Comparison of ENCODE assay signal across 20 cellular contexts in the genomic region with DNA sequence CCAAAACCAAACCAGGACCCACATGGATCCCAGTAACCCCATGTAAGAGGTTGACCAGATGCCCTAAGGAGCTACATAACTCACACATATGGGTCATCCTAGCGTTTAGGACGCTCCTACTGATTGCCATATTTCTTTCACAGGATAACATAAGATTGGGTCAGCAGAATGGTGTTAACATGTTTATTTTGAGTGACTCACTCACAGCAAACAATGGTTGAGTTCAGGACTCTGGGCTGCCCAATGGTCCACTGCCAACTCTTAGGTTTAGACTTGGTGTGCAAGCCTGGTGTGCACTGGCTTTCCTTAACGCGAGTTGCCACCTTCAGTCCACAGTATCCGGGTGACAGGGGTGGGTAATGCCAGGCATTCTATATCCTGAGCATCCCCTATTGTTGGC.
DNase-seq lines count a peak whose midpoint lies in the region; ATAC-seq and TF ChIP-seq lines count a peak whose summit lies in the region.
"Had no signal": no experiment of that assay in that cellular context is flagged by ENCODE, and none has a peak within 500 bp of the region (broad histone marks: within the 10 kb centered on the region; RNA-seq: fewer than 3 reads in every experiment).

No MANE protein-coding gene starts in this region.

- peaks cover 2 to 17% (median 12%) of the 10 kb centered on the region in 5 donors for H3K4me1 ChIP-seq in subcutaneous abdominal adipose tissue (ENCODE audit: control insufficient read depth in 5 of 5, insufficient read depth in 5 of 5, low read length in 5 of 5)
- H3K4me1 ChIP-seq: Peyer's patch, SJSA1 had no signal

- H3K4me3 ChIP-seq in MG63 (no peak overlapping the region), fibroblast of mammary gland (ENCODE audit: control insufficient read depth, low read depth, low read length) (no peak overlapping the region), subcutaneous abdominal adipose tissue (ENCODE audit: low read depth in 1 of 5, low read length in 5 of 5) (no peak overlapping the region)
- H3K4me3 ChIP-seq: GM12878, Peyer's patch, SJSA1 had no signal

- no peak overlapping the region for H3K9ac ChIP-seq in subcutaneous abdominal adipose tissue (ENCODE audit: low read length in 5 of 5)

- H3K9me3 ChIP-seq in MG63 = no peaks in the 10 kb centered on the region
- no peaks in the 10 kb centered on the region for H3K9me3 ChIP-seq in subcutaneous abdominal adipose tissue (ENCODE audit: control insufficient read depth in 5 of 5, low read length in 5 of 5)
- H3K9me3 ChIP-seq: Peyer's patch, SJSA1 had no signal

- H3K36me3 ChIP-seq in MG63 = no peaks in the 10 kb centered on the region
- peaks cover 0 to 8% (median 0%) of the 10 kb centered on the region in 5 donors for H3K36me3 ChIP-seq in subcutaneous abdominal adipose tissue (ENCODE audit: control insufficient read depth in 5 of 5, insufficient read depth in 5 of 5, low read length in 5 of 5)
- H3K36me3 ChIP-seq: Peyer's patch, SJSA1 had no signal

- peak overlapping the region; percentile 73 for H3K27ac ChIP-seq in subcutaneous abdominal adipose tissue (ENCODE audit: low read depth, low read length)
- H3K27ac ChIP-seq: Peyer's patch, SJSA1 had no signal

- DNase-seq in DMS53 treated with DMSO at 0.1 percent for 48 hours (lab: John Stamatoyannopoulos, UW; ENCODE audit: unreplicated experiment) = peak; percentile 52
- peak; percentile 35 for DNase-seq in MG63
- peak; percentile 55 for DNase-seq in fibroblast of mammary gland (ENCODE audit: low read depth)
- no peak for DNase-seq in NCI-H2227 (lab: John Stamatoyannopoulos, UW; ENCODE audit: unreplicated experiment)
- no peak for DNase-seq in NOMO-1 treated with dmso at 0.1 percent for 144 hours (lab: John Stamatoyannopoulos, UW; ENCODE audit: unreplicated experiment)
- DNase-seq: DND-41; NCI-H1092; NCI-H1436 treated with DMSO at 0.1 percent for 48 hours; NCI-H1930; NCI-H226; NCI-H524; NCI-H774; NK-92 treated with Interleukin-12 subunit alpha and Interleukin-12 subunit beta, amount 100 ng/mL, for 24 hours; Peyer's patch had no signal

- H3K27me3 ChIP-seq in MG63 (no peaks in the 10 kb centered on the region), subcutaneous abdominal adipose tissue (ENCODE audit: control insufficient read depth in 5 of 5, insufficient read depth in 4 of 5, low read length in 5 of 5) (no peaks in the 10 kb centered on the region)
- H3K27me3 ChIP-seq: Peyer's patch, SJSA1 had no signal

- no peak for ATAC-seq in GM21515 (IDR thresholded peaks at IDR 0.05; ENCODE audit: unreplicated experiment)
- ATAC-seq: GM12878, HCT116, Right ventricle myocardium inferior had no signal

- no peak for TF ChIP-seq CTCF in fibroblast of mammary gland (conservative IDR thresholded peaks at IDR 0.05; ENCODE audit: control insufficient read depth, insufficient read depth, low read depth, low read length)

Comparison
In these comparisons a context has a peak if more than half of its experiments do, and no peak if none do; other contexts are left out.
1. DNase-seq: peak in DMS53 treated with DMSO at 0.1 percent for 48 hours (single experiment), MG63 (single experiment) and fibroblast of mammary gland (single experiment); none in NCI-H2227 (single experiment) and NOMO-1 treated with dmso at 0.1 percent for 144 hours (single experiment).